Comparison of ENCODE assay signal across 8 cellular contexts in genomic region chr7:28062197-28062988, GRCh38.
A peak's percentile ranks its signal among the peaks of the same experiment; 100 is the strongest.
DNase-seq lines count a peak whose midpoint lies in the region; ATAC-seq and TF ChIP-seq lines count a peak whose summit lies in the region.

No MANE protein-coding gene starts in this region.

- intact Hi-C loops in left ventricle myocardium inferior (cut with micrococcal nuclease), result no loop called here
- intact Hi-C loops in sciatic nerve (cut with DNase I), result no loop called here

- H3K36me3 ChIP-seq in BLaER1, result no peaks in the 10 kb centered on the region
- no peaks in the 10 kb centered on the region for H3K36me3 ChIP-seq in left ventricle myocardium inferior

- H3K27ac ChIP-seq in BLaER1, result no peak overlapping the region
- H3K27ac ChIP-seq in RWPE1, result peak overlapping the region; percentile 73
- no peak overlapping the region for H3K27ac ChIP-seq in left ventricle myocardium inferior (replicated peaks)

- CTCF ChIA-PET in RWPE1 (lab: Yijun Ruan, JAX), result interaction anchor here (0.6 to 0.7 kb wide), 2 partner anchors 27 to 57 kb away, joined by 3 read pairs; no protein-coding TSS in a partner anchor

- H4K20me1 ChIP-seq in BLaER1, result no peaks in the 10 kb centered on the region

- peaks cover 7% of the 10 kb centered on the region; the same call in 1 of the 2 replicates for H3K4me1 ChIP-seq in BLaER1
- H3K4me1 ChIP-seq in left ventricle myocardium inferior, result peaks cover 19% of the 10 kb centered on the region

- peaks cover 11% of the 10 kb centered on the region for H3K9me3 ChIP-seq in BLaER1
- H3K9me3 ChIP-seq in left ventricle myocardium inferior (replicated peaks), result no peaks in the 10 kb centered on the region

- no peak overlapping the region for H3K9ac ChIP-seq in BLaER1

- POLR2A ChIA-PET in RWPE1 (lab: Yijun Ruan, JAX; ENCODE audit: low non-redundant PET), result no interaction called here

- TF ChIP-seq CTCF in RWPE1 (conservative IDR thresholded peaks at IDR 0.05; ENCODE audit: low read depth), result peak; percentile 37; the same call in 1 of the 2 replicates
- peak; percentile 72 for TF ChIP-seq CTCF in left ventricle myocardium inferior (IDR thresholded peaks at IDR 0.05; ENCODE audit: borderline replicate concordance)

- DNase-seq in M059J (ENCODE audit: low read depth) (peak; percentile 90), RWPE1 (ENCODE audit: low spot score) (peak; percentile 45), left ventricle myocardium inferior (peak; percentile 66), sciatic nerve (ENCODE audit: low spot score) (peak; percentile 86)
- DNase-seq in activated naive CD4-positive, alpha-beta T cell treated with Interleukin-2 at 50 U/mL for 16 hours, result peak; percentile 57

- ATAC-seq in GM19455 (IDR thresholded peaks at IDR 0.05; ENCODE audit: unreplicated experiment) (peak; percentile 90), sciatic nerve (peak; percentile 87), GM18519 (IDR thresholded peaks at IDR 0.05; ENCODE audit: low FRiP score, unreplicated experiment) (no peak)

- no peak overlapping the region for H3K4me3 ChIP-seq in BLaER1
- H3K4me3 ChIP-seq in left ventricle myocardium inferior, result no peak overlapping the region

- H3K27me3 ChIP-seq in BLaER1 (no peaks in the 10 kb centered on the region), left ventricle myocardium inferior (ENCODE audit: low read depth) (no peaks in the 10 kb centered on the region)

- peak overlapping the region; percentile 25; the same call in 1 of the 2 replicates for H3K4me2 ChIP-seq in BLaER1
